In the genomic region with DNA sequence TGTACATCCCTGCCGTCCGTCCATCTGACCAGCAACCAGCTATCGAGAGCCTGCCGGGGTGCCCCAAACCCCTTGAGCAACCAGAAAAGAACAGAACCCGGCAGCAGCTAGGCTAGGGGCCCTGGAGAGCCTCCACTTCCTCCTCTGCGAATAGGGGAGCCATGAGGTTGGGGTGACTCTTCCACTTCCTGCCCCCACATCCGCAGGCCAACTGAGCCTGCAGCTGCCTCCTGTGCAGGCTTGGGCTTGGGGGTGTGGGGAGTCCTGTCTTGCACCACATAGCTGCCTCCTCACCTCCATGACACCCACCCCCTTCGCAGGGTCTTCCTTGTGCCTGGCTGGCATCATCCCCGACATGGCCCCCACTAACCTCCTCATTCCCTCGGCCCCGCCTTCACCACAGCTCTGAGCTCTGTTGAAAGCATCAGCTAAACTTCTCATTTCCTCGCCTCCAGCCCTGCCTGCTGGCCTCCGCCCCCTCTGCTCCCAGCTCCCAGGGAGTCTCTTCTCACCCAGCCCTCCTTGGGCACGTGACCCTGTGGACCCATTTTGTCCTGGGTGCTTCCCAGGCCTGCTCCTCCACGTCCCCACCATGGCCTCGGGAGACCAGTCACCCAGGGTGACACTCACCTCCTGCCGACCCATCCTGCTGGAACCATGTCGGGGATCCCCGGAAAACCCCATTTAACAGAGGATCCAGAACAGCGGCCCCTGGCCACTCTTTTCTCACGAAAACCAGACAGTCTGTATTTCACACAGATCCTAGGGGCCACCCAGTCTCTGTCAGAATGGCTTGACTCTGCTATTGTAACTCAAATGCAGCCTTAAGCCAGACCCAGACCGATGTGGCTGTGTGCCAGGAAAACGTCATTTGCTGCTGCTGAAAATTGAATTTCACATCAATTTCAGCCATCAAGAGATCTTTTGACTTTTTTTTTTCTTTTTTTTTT, we compare ENCODE assay signal across 8 cellular contexts. TPM values are rescaled to one million over a fixed set of nuclear protein-coding genes. Genes with fewer than 3 reads are reported as not detected.
DNase-seq lines count a peak whose midpoint lies in the region; ATAC-seq, FAIRE-seq and TF ChIP-seq lines count a peak whose summit lies in the region.

No MANE protein-coding gene starts in this region.

- no peaks in the 10 kb centered on the region for H3K9me3 Mint-ChIP-seq in activated T-helper 17 cell treated with anti-CD3 and anti-CD28 coated beads, Interleukin-2, amount 50 U/mL, for 72 hours

- H3K4me3 Mint-ChIP-seq in activated T-helper 17 cell treated with anti-CD3 and anti-CD28 coated beads, Interleukin-2, amount 50 U/mL, for 72 hours: peak overlapping the region; percentile 91

- H3K27ac ChIP-seq in OCI-LY3 (ENCODE audit: low read length) (peak overlapping the region; percentile 75), small intestine (ENCODE audit: low read depth in 1 of 2, low read length in 1 of 2) (peak overlapping the region; percentile 61 to 93)

- peak overlapping the region; percentile 56 for H3K9ac ChIP-seq in OCI-LY3 (ENCODE audit: low read length)

- intact Hi-C loops in Right ventricle myocardium inferior (cut with DNase I): no loop called here

- WGBS in small intestine, 3 donors: 52 to 75% (median 57%) methylated on average over 23 of the region's 23 CpGs

- peaks cover 20% of the 10 kb centered on the region for H3K4me1 Mint-ChIP-seq in activated T-helper 17 cell treated with anti-CD3 and anti-CD28 coated beads, Interleukin-2, amount 50 U/mL, for 72 hours

- DNase-seq in GM13977 (ENCODE audit: low spot score) (peak; percentile 76), Right ventricle myocardium inferior (ENCODE audit: missing footprints) (peak; percentile 86), small intestine (peak; percentile 59), DMS53 treated with DMSO at 0.1 percent for 48 hours (lab: John Stamatoyannopoulos, UW; ENCODE audit: unreplicated experiment) (no peak), NCI-H774 (lab: John Stamatoyannopoulos, UW) (no peak)

- H3K4me2 ChIP-seq in OCI-LY3 (ENCODE audit: low read length): peak overlapping the region; percentile 84

- peak overlapping the region; percentile 8; the same call in 1 of the 2 replicates for H2AFZ ChIP-seq in OCI-LY3 (ENCODE audit: low read depth, low read length)

- H3K36me3 Mint-ChIP-seq in activated T-helper 17 cell treated with anti-CD3 and anti-CD28 coated beads, Interleukin-2, amount 50 U/mL, for 72 hours (ENCODE audit: low read depth): peaks cover 32% of the 10 kb centered on the region

- H4K20me1 ChIP-seq in OCI-LY3 (ENCODE audit: insufficient read depth, low read length): peaks cover 6% of the 10 kb centered on the region

- H3K4me3 ChIP-seq in OCI-LY3 (ENCODE audit: low read length) (peak overlapping the region; percentile 44), small intestine (ENCODE audit: low read depth in 1 of 2, low read length in 2 of 2) (peak overlapping the region in 1 of 2 donors; percentile 14)

- ATAC-seq in HG02678 (IDR thresholded peaks at IDR 0.05; ENCODE audit: unreplicated experiment): peak; percentile 59
- ATAC-seq in activated T-helper 17 cell treated with anti-CD3 and anti-CD28 coated beads, Interleukin-2, amount 50 U/mL, for 72 hours (replicated peaks): peak; percentile 92
- peak; percentile 77 for ATAC-seq in Right ventricle myocardium inferior

- in situ Hi-C loops in GM13977 (cut with MboI; ENCODE audit: low pct_unique_long_range_greater_than_20kb, low sequenced_read_pairs, unreplicated experiment): no loop called here

- H3K27me3 ChIP-seq in OCI-LY3 (ENCODE audit: low read depth, low read length) (no peaks in the 10 kb centered on the region), small intestine (ENCODE audit: control insufficient read depth in 2 of 2, insufficient read depth in 2 of 2, low read length in 2 of 2) (no peaks in the 10 kb centered on the region)

- no peak for FAIRE-seq in small intestine (lab: Jason Lieb, UNC)

- H3K79me2 ChIP-seq in OCI-LY3 (ENCODE audit: low read length): peaks cover 39% of the 10 kb centered on the region

- H3K27ac Mint-ChIP-seq in activated T-helper 17 cell treated with anti-CD3 and anti-CD28 coated beads, Interleukin-2, amount 50 U/mL, for 72 hours: peak overlapping the region; percentile 97

- peaks cover 13% of the 10 kb centered on the region for H3K36me3 ChIP-seq in OCI-LY3 (replicated peaks; ENCODE audit: low read depth, low read length)
- no peaks in the 10 kb centered on the region for H3K36me3 ChIP-seq in small intestine (ENCODE audit: control insufficient read depth in 2 of 2, insufficient read depth in 2 of 2, low read length in 2 of 2)

- TF ChIP-seq CTCF in GM13977 (IDR thresholded peaks at IDR 0.05; ENCODE audit: extremely low read depth, insufficient read depth, missing control alignments): no peak
- TF ChIP-seq CTCF in OCI-LY3 (IDR thresholded peaks at IDR 0.05; ENCODE audit: low read depth, low read length): no peak

- no peaks in the 10 kb centered on the region for H3K9me3 ChIP-seq in OCI-LY3 (ENCODE audit: insufficient read depth, low read length)
- no peaks in the 10 kb centered on the region for H3K9me3 ChIP-seq in small intestine (ENCODE audit: control insufficient read depth, low read depth)

- peaks cover 24% of the 10 kb centered on the region for H3K4me1 ChIP-seq in OCI-LY3 (ENCODE audit: low read length)
- H3K4me1 ChIP-seq in small intestine (ENCODE audit: control insufficient read depth in 2 of 2, insufficient read depth in 1 of 2, low read depth in 1 of 2, low read length in 1 of 2): peaks cover 0 to 3% of the 10 kb centered on the region in 2 donors

- no peaks in the 10 kb centered on the region for H3K27me3 Mint-ChIP-seq in activated T-helper 17 cell treated with anti-CD3 and anti-CD28 coated beads, Interleukin-2, amount 50 U/mL, for 72 hours

RNA-seq across cellular contexts. Expression of gene MYO9B, which starts 50.4 kb away (rescaled TPM):
- 100 to 1,000 TPM; 149 to 152 TPM for total RNA-seq in activated T-helper 17 cell treated with anti-CD3 and anti-CD28 coated beads, Interleukin-2, amount 50 U/mL, for 72 hours
- 33.2 TPM for total RNA-seq in Right ventricle myocardium inferior
- 10 to 100 TPM; 31.6 to 62.1 (median 53.2) TPM for polyA plus RNA-seq in small intestine

RNA-seq across cellular contexts. Expression of gene HAUS8, which starts 50.8 kb away (rescaled TPM):
- 10 to 100 TPM; 26.0 to 35.2 TPM for total RNA-seq in activated T-helper 17 cell treated with anti-CD3 and anti-CD28 coated beads, Interleukin-2, amount 50 U/mL, for 72 hours
- 5.4 TPM for total RNA-seq in Right ventricle myocardium inferior
- 10 to 100 TPM in 2 of 3 donors, 1 to 10 TPM in 1; 9.9 to 16.5 (median 16.5) TPM for polyA plus RNA-seq in small intestine

Comparison
In these comparisons a context has a peak if more than half of its experiments do, and no peak if none do; other contexts are left out.
1. DNase-seq: peak in GM13977 (single experiment), Right ventricle myocardium inferior (single experiment) and small intestine (single experiment); none in DMS53 treated with DMSO at 0.1 percent for 48 hours (single experiment) and NCI-H774 (single experiment).
2. Peak in every context shown above with its lines, with median percentiles within 50 percentile points of each other: ATAC-seq.